ENCODE assay signal across 8 cellular contexts in genomic region chr22:28904211-28904808, GRCh38. TPM values are rescaled to one million over a fixed set of nuclear protein-coding genes. Genes with fewer than 3 reads are reported as not detected.
DNase-seq lines count a peak whose midpoint lies in the region; TF ChIP-seq lines count a peak whose summit lies in the region.
"Had no signal": no experiment of that assay in that cellular context is flagged by ENCODE, and none has a peak within 500 bp of the region (broad histone marks: within the 10 kb centered on the region; RNA-seq: fewer than 3 reads in every experiment).

No MANE protein-coding gene starts in this region.

- H3K9me3 ChIP-seq in SK-N-SH (no peaks in the 10 kb centered on the region), esophagus (ENCODE audit: control insufficient read depth in 2 of 2, insufficient read depth in 1 of 2, low read depth in 1 of 2, low read length in 1 of 2) (no peaks in the 10 kb centered on the region), transverse colon (no peaks in the 10 kb centered on the region)

- in situ Hi-C loops in transverse colon (cut with MboI; ENCODE audit: low pct_ligation_motif_present in 1 of 4, low pct_unique_long_range_greater_than_20kb in 1 of 4, low sequenced_read_pairs in 3 of 4) = no loop called here

- H2AFZ ChIP-seq in SK-N-SH (ENCODE audit: low read depth) = no peak overlapping the region

- H3K27ac ChIP-seq in SK-N-SH (ENCODE audit: low read depth in 2 of 2, low read length in 1 of 2) = no peak overlapping the region
- H3K27ac ChIP-seq in esophagus (ENCODE audit: low read depth in 2 of 2, low read length in 1 of 2) = peak overlapping the region; percentile 58 to 74
- peak overlapping the region; percentile 47 to 70 (median 56) for H3K27ac ChIP-seq in transverse colon

- H3K9ac ChIP-seq in SK-N-SH = no peak overlapping the region

- 80% methylated on average over 7 of the region's 7 CpGs for WGBS in SK-N-SH (ENCODE audit: low lambda C conversion rate)
- WGBS in esophagus, 2 donors = 29 to 36% methylated on average over 7 of the region's 7 CpGs
- WGBS in transverse colon (ENCODE audit: low coverage in 1 of 2), 2 donors = 34 to 36% methylated on average over 7 of the region's 7 CpGs

- CTCF ChIA-PET in SK-N-SH (lab: Yijun Ruan, JAX) = interaction anchor here (1.6 to 1.7 kb wide), 2 partner anchors 49 to 135 kb away, joined by 4 to 6 read pairs; no protein-coding TSS in a partner anchor

- 0 out of 2 replicates have a peak overlapping the region, but pooled peaks have one; percentile 0 for H3K4me2 ChIP-seq in SK-N-SH

- TF ChIP-seq EP300 in SK-N-SH (IDR thresholded peaks at IDR 0.05; ENCODE audit: borderline replicate concordance in 1 of 2, low read depth in 1 of 2, low read length in 1 of 2) (no peak), transverse colon (IDR thresholded peaks at IDR 0.05; ENCODE audit: low read depth) (no peak)

- H3K27me3 ChIP-seq in SK-N-SH (ENCODE audit: insufficient read depth) (no peaks in the 10 kb centered on the region), esophagus (ENCODE audit: control insufficient read depth in 1 of 2, insufficient read depth in 2 of 2, low read length in 2 of 2) (no peaks in the 10 kb centered on the region), transverse colon (no peaks in the 10 kb centered on the region)

- no peak for TF ChIP-seq RAD21 in SK-N-SH (IDR thresholded peaks at IDR 0.05; ENCODE audit: low read length)

- no peaks in the 10 kb centered on the region for H3K36me3 ChIP-seq in SK-N-SH (replicated peaks in 1 of 2; ENCODE audit: control insufficient read depth in 1 of 2, insufficient read depth in 2 of 2, low read length in 1 of 2)
- no peaks in the 10 kb centered on the region for H3K36me3 ChIP-seq in esophagus (ENCODE audit: control insufficient read depth in 2 of 2, insufficient read depth in 2 of 2, low read length in 1 of 2)
- no peaks in the 10 kb centered on the region for H3K36me3 ChIP-seq in transverse colon

- H3K9me2 ChIP-seq in SK-N-SH = no peaks in the 10 kb centered on the region

- DNase-seq in SK-N-SH (no peak), mesenteric fat pad (ENCODE audit: low spot score) (peak; percentile 2), transverse colon (no peak), SKM-1 treated with dmso at 0.1 percent for 144 hours (lab: John Stamatoyannopoulos, UW; ENCODE audit: unreplicated experiment) (no peak), T-helper 2 cell (no peak)
- DNase-seq in activated CD4-positive, alpha-beta T cell treated with anti-CD3 and anti-CD28 coated beads, Interleukin-2, amount 50 U/mL, for 1 hour = no peak
- DNase-seq: activated CD4-positive, alpha-beta T cell treated with anti-CD3 and anti-CD28 coated beads, Interleukin-2, amount 50 U/mL, for 48 hours had no signal

- intact Hi-C loops in transverse colon (cut with DNase I; ENCODE audit: low total_unique reads) = no loop called here

- H3K79me2 ChIP-seq in SK-N-SH (ENCODE audit: insufficient read depth) = peaks cover 52% of the 10 kb centered on the region

- POLR2A ChIA-PET in SK-N-SH (lab: Yijun Ruan, JAX) = no interaction called here

- H3K4me1 ChIP-seq in SK-N-SH (ENCODE audit: control insufficient read depth in 1 of 2, insufficient read depth in 2 of 2, low read depth in 1 of 2, low read length in 1 of 2) = peaks cover 5 to 13% of the 10 kb centered on the region in 2 experiments; a peak in 2 of 4 replicates
- peaks cover 4 to 11% of the 10 kb centered on the region in 2 donors for H3K4me1 ChIP-seq in esophagus (ENCODE audit: control insufficient read depth in 2 of 2, insufficient read depth in 2 of 2, low read length in 1 of 2)
- peaks cover 15 to 55% (median 36%) of the 10 kb centered on the region in 4 donors for H3K4me1 ChIP-seq in transverse colon

- H3K4me3 ChIP-seq in SK-N-SH (ENCODE audit: low read depth in 2 of 2, low read length in 1 of 2) = no peak overlapping the region
- H3K4me3 ChIP-seq in esophagus (ENCODE audit: low read depth in 1 of 2, low read length in 2 of 2) = no peak overlapping the region
- no peak overlapping the region for H3K4me3 ChIP-seq in transverse colon

- TF ChIP-seq CTCF in SK-N-SH (IDR thresholded peaks at IDR 0.05) = no peak
- no peak for TF ChIP-seq CTCF in transverse colon (IDR thresholded peaks at IDR 0.05)

- no peak for TF ChIP-seq POLR2A in transverse colon (IDR thresholded peaks at IDR 0.05)

- H4K20me1 ChIP-seq in SK-N-SH (ENCODE audit: insufficient read depth) = peaks cover 36% of the 10 kb centered on the region

- peaks cover 3% of the 10 kb centered on the region for H3F3A ChIP-seq in SK-N-SH (replicated peaks; ENCODE audit: insufficient read depth)

TF ChIP-seq in SK-N-SH, 30 proteins besides CTCF, POLR2A, EP300 and RAD21:
- TF ChIP-seq ZBTB33 (IDR thresholded peaks at IDR 0.05; ENCODE audit: borderline replicate concordance, low read depth) = no peak
- TF ChIP-seq MEF2A (IDR thresholded peaks at IDR 0.05; ENCODE audit: borderline replicate concordance, low read depth) = no peak
- no peak for TF ChIP-seq FOSL2 (IDR thresholded peaks at IDR 0.05; ENCODE audit: borderline replicate concordance, low read depth)
- TF ChIP-seq JUND (IDR thresholded peaks at IDR 0.05) = no peak
- no peak for TF ChIP-seq EZH2phosphoT487 (IDR thresholded peaks at IDR 0.05; ENCODE audit: borderline replicate concordance, low read depth)
- TF ChIP-seq CHD2 (IDR thresholded peaks at IDR 0.05; ENCODE audit: low read length, partially characterized antibody) = no peak
- no peak for TF ChIP-seq GATA2 (CRISPR knock-in tag; IDR thresholded peaks at IDR 0.05)
- no peak for TF ChIP-seq FOXJ3 (CRISPR knock-in tag; IDR thresholded peaks at IDR 0.05)
- TF ChIP-seq YY1 (IDR thresholded peaks at IDR 0.05; ENCODE audit: low read depth) = no peak
- TF ChIP-seq RFX5 (IDR thresholded peaks at IDR 0.05; ENCODE audit: low read length) = no peak
- no peak for TF ChIP-seq SIN3A (IDR thresholded peaks at IDR 0.05; ENCODE audit: borderline replicate concordance, low read depth, low read length)
- no peak for TF ChIP-seq USF2 (IDR thresholded peaks at IDR 0.05; ENCODE audit: borderline replicate concordance, low read depth, low read length)
- TF ChIP-seq TEAD4 (IDR thresholded peaks at IDR 0.05; ENCODE audit: borderline replicate concordance, insufficient read depth) = no peak
- TF ChIP-seq PBX3 (IDR thresholded peaks at IDR 0.05) = no peak
- TF ChIP-seq NRF1 (IDR thresholded peaks at IDR 0.05; ENCODE audit: low read depth, low read length) = no peak

RNA-seq across cellular contexts. Expression of gene ZNRF3, which starts 20.9 kb away (rescaled TPM):
- 2.9 and 4.2 TPM in 2 replicates for polyA plus RNA-seq in SK-N-SH (2012; rRNA removed)
- polyA plus RNA-seq in SK-N-SH (2012; cell fraction: cytosol; rRNA removed) = 3.2 and 3.9 TPM in 2 replicates
- polyA plus RNA-seq in SK-N-SH (2012; cell fraction: nucleus; rRNA removed) = 4.7 and 4.8 TPM in 2 replicates
- 1 to 10 TPM; 1.6 to 2.8 TPM for polyA plus RNA-seq in esophagus
- 12.1 TPM for total RNA-seq in mesenteric fat pad
- total RNA-seq in transverse colon = 10 to 100 TPM in 1 of 4 donors, 1 to 10 TPM in 3; 4.5 to 10.7 (median 8.3) TPM

Comparison
In these comparisons a context has a peak if more than half of its experiments do, and no peak if none do; other contexts are left out.
1. H3K27ac ChIP-seq: peak in esophagus (2 of 2) and transverse colon (4 of 4); none in SK-N-SH (0 of 2).